ENCODE assay signal across 12 cellular contexts in genomic region chr4:6474053-6474568, GRCh38. TPM values are rescaled to one million over a fixed set of nuclear protein-coding genes. Genes with fewer than 3 reads are reported as not detected.
DNase-seq lines count a peak whose midpoint lies in the region; ATAC-seq and TF ChIP-seq lines count a peak whose summit lies in the region.
"Had no signal": no experiment of that assay in that cellular context is flagged by ENCODE, and none has a peak within 500 bp of the region (broad histone marks: within the 10 kb centered on the region; RNA-seq: fewer than 3 reads in every experiment).

No MANE protein-coding gene starts in this region.

- H3K79me2 ChIP-seq in neural cell (replicated peaks; ENCODE audit: insufficient read depth, low read length), result no peaks in the 10 kb centered on the region

- no peaks in the 10 kb centered on the region for H3K9me2 ChIP-seq in neural cell (ENCODE audit: insufficient read depth, low read length)

- no peaks in the 10 kb centered on the region for H3K36me3 ChIP-seq in colonic mucosa
- H3K36me3 ChIP-seq in neural cell (ENCODE audit: insufficient read depth, low read length), result no peaks in the 10 kb centered on the region

- no peak overlapping the region for H3K4me3 ChIP-seq in colonic mucosa
- no peak overlapping the region for H3K4me3 ChIP-seq in neural cell (ENCODE audit: low read length)

- H3K9ac ChIP-seq in colonic mucosa (ENCODE audit: low read depth in 2 of 2, low read length in 2 of 2) (no peak overlapping the region), neural cell (ENCODE audit: low read length) (no peak overlapping the region)

- DNase-seq in DMS53 (lab: John Stamatoyannopoulos, UW) (peak; percentile 74), DMS53 treated with DMSO at 0.1 percent for 48 hours (lab: John Stamatoyannopoulos, UW; ENCODE audit: unreplicated experiment) (no peak), HuH-7.5 (ENCODE audit: low spot score) (peak; percentile 66), colonic mucosa (peak; percentile 15), NCI-H2171 (lab: John Stamatoyannopoulos, UW) (no peak)
- DNase-seq: activated CD4-positive, alpha-beta T cell treated with anti-CD3 and anti-CD28 coated beads for 4 hours; amniotic stem cell; naive thymus-derived CD4-positive, alpha-beta T cell; stimulated activated CD4-positive, alpha-beta T cell treated with anti-CD3 and anti-CD28 coated beads, Interleukin-4, amount 100 ng/mL, for 1 hour had no signal

- intact Hi-C loops in colonic mucosa (cut with DNase I), result no loop called here

- ATAC-seq in GM21447 (IDR thresholded peaks at IDR 0.05; ENCODE audit: unreplicated experiment) (no peak), HG02981 (IDR thresholded peaks at IDR 0.05; ENCODE audit: unreplicated experiment) (no peak)
- ATAC-seq: naive thymus-derived CD4-positive, alpha-beta T cell had no signal

- TF ChIP-seq CTCF in colonic mucosa (IDR thresholded peaks at IDR 0.05) (no peak), neural cell (IDR thresholded peaks at IDR 0.05; ENCODE audit: poor library complexity, severe bottlenecking) (peak; percentile 23)

- H4K20me1 ChIP-seq in neural cell (ENCODE audit: insufficient read depth), result no peaks in the 10 kb centered on the region

- no peak overlapping the region for H2AFZ ChIP-seq in neural cell (ENCODE audit: low read depth, low read length)

- no peak for TF ChIP-seq EP300 in neural cell (conservative IDR thresholded peaks at IDR 0.05; ENCODE audit: poor library complexity, severe bottlenecking)

- no peaks in the 10 kb centered on the region for H3K4me1 ChIP-seq in colonic mucosa

- H3K27me3 ChIP-seq in colonic mucosa (peaks cover 20% of the 10 kb centered on the region), neural cell (ENCODE audit: insufficient read depth, low read depth, low read length) (peaks cover 46% of the 10 kb centered on the region)

- no peaks in the 10 kb centered on the region for H3K9me3 ChIP-seq in colonic mucosa
- H3K9me3 ChIP-seq in neural cell (ENCODE audit: low read length), result no peaks in the 10 kb centered on the region

- H3F3A ChIP-seq in neural cell (ENCODE audit: insufficient read depth, low read length, poor library complexity, severe bottlenecking), result no peaks in the 10 kb centered on the region

- H3K27ac ChIP-seq in colonic mucosa (no peak overlapping the region), neural cell (ENCODE audit: low read length) (no peak overlapping the region)

- H3K4me2 ChIP-seq in neural cell (ENCODE audit: low read length), result no peak overlapping the region

- no peak for TF ChIP-seq RAD21 in neural cell (conservative IDR thresholded peaks at IDR 0.05)

TF ChIP-seq in neural cell, 6 proteins besides CTCF, POLR2A, EP300 and RAD21:
- TF ChIP-seq POLR2AphosphoS5 (IDR thresholded peaks at IDR 0.05) (no peak), REST (IDR thresholded peaks at IDR 0.05; ENCODE audit: borderline replicate concordance) (no peak), MXI1 (conservative IDR thresholded peaks at IDR 0.05; ENCODE audit: poor library complexity, severe bottlenecking) (no peak), TAF1 (IDR thresholded peaks at IDR 0.05; ENCODE audit: low read depth) (no peak), EZH2 (IDR thresholded peaks at IDR 0.05; ENCODE audit: borderline replicate concordance, insufficient read depth, low read length, poor library complexity, severe bottlenecking) (no peak), SMC3 (conservative IDR thresholded peaks at IDR 0.05; ENCODE audit: poor library complexity) (no peak)

RNA-seq across cellular contexts. Expression of gene PPP2R2C, which starts 1.7 kb away (rescaled TPM):
- under 1 TPM; 0.05 to 0.35 TPM for total RNA-seq in colonic mucosa
- 34.4 and 41.2 TPM in 2 replicates for polyA plus RNA-seq in neural cell
- polyA minus RNA-seq in neural cell, result 73.6 and 75.0 TPM in 2 replicates
- total RNA-seq: naive thymus-derived CD4-positive, alpha-beta T cell had no signal
- polyA plus RNA-seq: naive thymus-derived CD4-positive, alpha-beta T cell had no signal

Comparison
In these comparisons a context has a peak if more than half of its experiments do, and no peak if none do; other contexts are left out.
1. DNase-seq: peak in DMS53 (single experiment), HuH-7.5 (single experiment) and colonic mucosa (single experiment); none in DMS53 treated with DMSO at 0.1 percent for 48 hours (single experiment) and NCI-H2171 (single experiment).